Comparison of ENCODE assay signal across 33 cellular contexts in genomic region chr21:22880573-22880972, GRCh38.
"Had no signal": no experiment of that assay in that cellular context is flagged by ENCODE, and none has a peak within 500 bp of the region (broad histone marks: within the 10 kb centered on the region; RNA-seq: fewer than 3 reads in every experiment).

No MANE protein-coding gene starts in this region.

- H3K27ac Mint-ChIP-seq: activated CD4-positive, alpha-beta memory T cell treated with anti-CD3 and anti-CD28 coated beads for 36 hours; activated CD4-positive, alpha-beta T cell treated with anti-CD3 and anti-CD28 coated beads, Interleukin-2, amount 10 ng/mL, durations not matched to agents 24 days and 14 days; activated naive CD4-positive, alpha-beta T cell treated with anti-CD3 and anti-CD28 coated beads, Interleukin-2, amount 10 ng/mL, durations not matched to agents 7 days and 5 days; stimulated activated effector memory CD8-positive, alpha-beta T cell treated with anti-CD3 and anti-CD28 coated beads, Interleukin-12 subunit alpha, Interleukin-12 subunit beta, amount 100 ng/mL, for 72 hours had no signal

- H3K27me3 Mint-ChIP-seq: activated CD4-positive, alpha-beta memory T cell treated with anti-CD3 and anti-CD28 coated beads for 36 hours; activated CD4-positive, alpha-beta T cell treated with anti-CD3 and anti-CD28 coated beads, Interleukin-2, amount 10 ng/mL, durations not matched to agents 24 days and 14 days had no signal

- ATAC-seq: heart right ventricle; mucosa of descending colon; pancreas; sciatic nerve; stimulated activated effector memory CD8-positive, alpha-beta T cell treated with anti-CD3 and anti-CD28 coated beads, Interleukin-12 subunit alpha, Interleukin-12 subunit beta, amount 100 ng/mL, for 72 hours; upper lobe of right lung had no signal

- H3K36me3 ChIP-seq: esophagus squamous epithelium, heart right ventricle, left ventricle myocardium inferior, pancreas, prostate gland, suprapubic skin, tibial artery, upper lobe of right lung had no signal

- H3K36me3 Mint-ChIP-seq: activated CD4-positive, alpha-beta memory T cell treated with anti-CD3 and anti-CD28 coated beads for 36 hours; activated naive CD4-positive, alpha-beta T cell treated with anti-CD3 and anti-CD28 coated beads, Interleukin-2, amount 10 ng/mL, durations not matched to agents 7 days and 5 days; stimulated activated effector memory CD8-positive, alpha-beta T cell treated with anti-CD3 and anti-CD28 coated beads, Interleukin-12 subunit alpha, Interleukin-12 subunit beta, amount 100 ng/mL, for 72 hours had no signal

- H3K9me3 Mint-ChIP-seq: activated naive CD4-positive, alpha-beta T cell treated with anti-CD3 and anti-CD28 coated beads, Interleukin-2, amount 10 ng/mL, durations not matched to agents 7 days and 5 days had no signal

- H3K27me3 ChIP-seq: esophagus squamous epithelium, heart right ventricle, pancreas, suprapubic skin, tibial artery, upper lobe of right lung had no signal

- FAIRE-seq: astrocyte, colon, endometrium, pancreas had no signal

- DNase-seq: activated CD4-positive, alpha-beta memory T cell treated with anti-CD3 and anti-CD28 coated beads for 36 hours; activated CD4-positive, alpha-beta T cell treated with anti-CD3 and anti-CD28 coated beads, Interleukin-2, amount 10 ng/mL, durations not matched to agents 24 days and 14 days; activated CD4-positive, CD25-positive, alpha-beta regulatory T cell treated with anti-CD3 and anti-CD28 coated beads, Interleukin-2, amount 50 U/mL, for 72 hours; activated CD8-positive, alpha-beta memory T cell treated with anti-CD3 and anti-CD28 coated beads, Interleukin-2, amount 50 U/mL, for 4 hours; activated gamma-delta T cell; activated naive CD4-positive, alpha-beta T cell treated with anti-CD3 and anti-CD28 coated beads, Interleukin-2, amount 10 ng/mL, durations not matched to agents 7 days and 5 days; activated T-cell treated with anti-CD3 and anti-CD28 coated beads, Interleukin-2, amount 50 U/mL, for 1 hour; amniotic stem cell; central memory CD4-positive, alpha-beta T cell; dermis blood vessel endothelial cell; effector CD4-positive, alpha-beta T cell; esophagus squamous epithelium; foreskin melanocyte; heart right ventricle; left ventricle myocardium inferior; mucosa of descending colon; nucleus accumbens; pancreas; retina; stimulated activated CD4-positive, alpha-beta T cell treated with anti-CD3 and anti-CD28 coated beads, Interleukin-4, amount 100 ng/mL, for 24 hours; T-helper 2 cell; tibial artery; upper lobe of right lung had no signal

- H3K9me3 ChIP-seq: left ventricle myocardium inferior, pancreas, prostate gland, suprapubic skin, tibial artery, upper lobe of right lung had no signal

- H3K4me1 Mint-ChIP-seq: activated CD4-positive, alpha-beta T cell treated with anti-CD3 and anti-CD28 coated beads, Interleukin-2, amount 10 ng/mL, durations not matched to agents 24 days and 14 days; stimulated activated effector memory CD8-positive, alpha-beta T cell treated with anti-CD3 and anti-CD28 coated beads, Interleukin-12 subunit alpha, Interleukin-12 subunit beta, amount 100 ng/mL, for 72 hours had no signal

- H3K4me3 ChIP-seq: esophagus squamous epithelium, heart right ventricle, left ventricle myocardium inferior, lung, mucosa of descending colon, pancreas, prostate gland, skin epidermis, suprapubic skin, tibial artery, upper lobe of right lung had no signal

- H3K4me3 Mint-ChIP-seq: activated CD4-positive, alpha-beta memory T cell treated with anti-CD3 and anti-CD28 coated beads for 36 hours; activated CD4-positive, alpha-beta T cell treated with anti-CD3 and anti-CD28 coated beads, Interleukin-2, amount 10 ng/mL, durations not matched to agents 24 days and 14 days; activated naive CD4-positive, alpha-beta T cell treated with anti-CD3 and anti-CD28 coated beads, Interleukin-2, amount 10 ng/mL, durations not matched to agents 7 days and 5 days; stimulated activated effector memory CD8-positive, alpha-beta T cell treated with anti-CD3 and anti-CD28 coated beads, Interleukin-12 subunit alpha, Interleukin-12 subunit beta, amount 100 ng/mL, for 72 hours had no signal

- H3K4me1 ChIP-seq: esophagus squamous epithelium, heart right ventricle, left ventricle myocardium inferior, pancreas, prostate gland, suprapubic skin, tibial artery, upper lobe of right lung had no signal

- H3K27ac ChIP-seq: epithelial cell of prostate, esophagus squamous epithelium, heart right ventricle, left ventricle myocardium inferior, pancreas, prostate gland, skin epidermis, suprapubic skin, tibial artery, upper lobe of right lung had no signal
